1 cellular context compared by ENCODE assay signal in genomic region chr16:12261739-12262453, GRCh38.
TF ChIP-seq lines count a peak whose summit lies in the region.
"Not testable (repeated sequence)": the region's sequence is repeated elsewhere in the genome, so short reads cannot be mapped to it uniquely, and the experiment has no call there.

No MANE protein-coding gene starts in this region.

TF ChIP-seq in HepG2, 621 proteins besides CTCF, POLR2A, EP300 and RAD21 (continued from another document and continues in another):
- TF ChIP-seq BHLHE40 (IDR thresholded peaks at IDR 0.05; ENCODE audit: low read length) (peak; percentile 82), ZNF780A (CRISPR knock-in tag; IDR thresholded peaks at IDR 0.05) (0 out of 2 replicates have a peak, but pooled peaks have one; percentile 3), MXI1 (IDR thresholded peaks at IDR 0.05; ENCODE audit: borderline replicate concordance, low read depth, low read length) (peak; percentile 66; the same call in 1 of the 3 replicates), FOXK2 (IDR thresholded peaks at IDR 0.05) (peak; percentile 10; the same call in 1 of the 2 replicates), ZMYM3 (CRISPR knock-in tag; IDR thresholded peaks at IDR 0.05) (peak; percentile 58), ZBTB20 (CRISPR knock-in tag; IDR thresholded peaks at IDR 0.05; ENCODE audit: borderline replicate concordance, low read depth) (peak; percentile 73), HDAC1 (CRISPR knock-in tag; IDR thresholded peaks at IDR 0.05) (0 out of 2 replicates have a peak, but pooled peaks have one; percentile 23), STAT6 (CRISPR knock-in tag; IDR thresholded peaks at IDR 0.05; ENCODE audit: borderline replicate concordance) (0 out of 2 replicates have a peak, but pooled peaks have one; percentile 41), ZNF451 (CRISPR knock-in tag; IDR thresholded peaks at IDR 0.05) (peak; percentile 74), ZZZ3 (CRISPR knock-in tag; IDR thresholded peaks at IDR 0.05; ENCODE audit: borderline replicate concordance) (0 out of 2 replicates have a peak, but pooled peaks have one; percentile 1), GMEB1 (CRISPR knock-in tag; IDR thresholded peaks at IDR 0.05; ENCODE audit: borderline replicate concordance) (peak; percentile 20; the same call in 1 of the 2 replicates), ASH2L (IDR thresholded peaks at IDR 0.05; ENCODE audit: insufficient read length, low read depth, low read length) (peak; percentile 71), ZXDC (CRISPR knock-in tag; IDR thresholded peaks at IDR 0.05) (peak; percentile 46; the same call in 1 of the 2 replicates), ZSCAN21 (CRISPR knock-in tag; IDR thresholded peaks at IDR 0.05; ENCODE audit: borderline replicate concordance) (peak; percentile 98), GATAD1 (CRISPR knock-in tag; IDR thresholded peaks at IDR 0.05) (0 out of 2 replicates have a peak, but pooled peaks have one; percentile 5), DNMT1 (CRISPR knock-in tag; IDR thresholded peaks at IDR 0.05) (0 out of 2 replicates have a peak, but pooled peaks have one; percentile 4), ZNF280D (CRISPR knock-in tag; IDR thresholded peaks at IDR 0.05) (peak; percentile 97), HES4 (CRISPR knock-in tag; IDR thresholded peaks at IDR 0.05; ENCODE audit: borderline replicate concordance) (peak; percentile 43; the same call in 1 of the 2 replicates), ZMYM2 (CRISPR knock-in tag; IDR thresholded peaks at IDR 0.05) (peak; percentile 95), NONO (CRISPR knock-in tag; conservative IDR thresholded peaks at IDR 0.05) (peak; percentile 37; the same call in 1 of the 2 replicates), DMAP1 (CRISPR knock-in tag; IDR thresholded peaks at IDR 0.05) (peak; percentile 27; the same call in 1 of the 2 replicates), PITX1 (CRISPR knock-in tag; IDR thresholded peaks at IDR 0.05) (0 out of 2 replicates have a peak, but pooled peaks have one; percentile 32), NFATC3 (CRISPR knock-in tag; IDR thresholded peaks at IDR 0.05) (0 out of 2 replicates have a peak, but pooled peaks have one; percentile 59), NR2F2 (IDR thresholded peaks at IDR 0.05; ENCODE audit: borderline replicate concordance, low read depth) (0 out of 2 replicates have a peak, but pooled peaks have one; percentile 22), ZMYM4 (CRISPR knock-in tag; IDR thresholded peaks at IDR 0.05) (0 out of 2 replicates have a peak, but pooled peaks have one; percentile 5), HNF1A (CRISPR knock-in tag; IDR thresholded peaks at IDR 0.05; ENCODE audit: borderline replicate concordance) (0 out of 2 replicates have a peak, but pooled peaks have one; percentile 8)
- TF ChIP-seq, protein P1, sequence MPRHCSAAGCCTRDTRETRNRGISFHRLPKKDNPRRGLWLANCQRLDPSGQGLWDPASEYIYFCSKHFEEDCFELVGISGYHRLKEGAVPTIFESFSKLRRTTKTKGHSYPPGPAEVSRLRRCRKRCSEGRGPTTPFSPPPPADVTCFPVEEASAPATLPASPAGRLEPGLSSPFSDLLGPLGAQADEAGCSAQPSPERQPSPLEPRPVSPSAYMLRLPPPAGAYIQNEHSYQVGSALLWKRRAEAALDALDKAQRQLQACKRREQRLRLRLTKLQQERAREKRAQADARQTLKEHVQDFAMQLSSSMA (CRISPR knock-in tag; IDR thresholded peaks at IDR 0.05): peak; percentile 52; the same call in 1 of the 2 replicates
- TF ChIP-seq, protein P2, sequence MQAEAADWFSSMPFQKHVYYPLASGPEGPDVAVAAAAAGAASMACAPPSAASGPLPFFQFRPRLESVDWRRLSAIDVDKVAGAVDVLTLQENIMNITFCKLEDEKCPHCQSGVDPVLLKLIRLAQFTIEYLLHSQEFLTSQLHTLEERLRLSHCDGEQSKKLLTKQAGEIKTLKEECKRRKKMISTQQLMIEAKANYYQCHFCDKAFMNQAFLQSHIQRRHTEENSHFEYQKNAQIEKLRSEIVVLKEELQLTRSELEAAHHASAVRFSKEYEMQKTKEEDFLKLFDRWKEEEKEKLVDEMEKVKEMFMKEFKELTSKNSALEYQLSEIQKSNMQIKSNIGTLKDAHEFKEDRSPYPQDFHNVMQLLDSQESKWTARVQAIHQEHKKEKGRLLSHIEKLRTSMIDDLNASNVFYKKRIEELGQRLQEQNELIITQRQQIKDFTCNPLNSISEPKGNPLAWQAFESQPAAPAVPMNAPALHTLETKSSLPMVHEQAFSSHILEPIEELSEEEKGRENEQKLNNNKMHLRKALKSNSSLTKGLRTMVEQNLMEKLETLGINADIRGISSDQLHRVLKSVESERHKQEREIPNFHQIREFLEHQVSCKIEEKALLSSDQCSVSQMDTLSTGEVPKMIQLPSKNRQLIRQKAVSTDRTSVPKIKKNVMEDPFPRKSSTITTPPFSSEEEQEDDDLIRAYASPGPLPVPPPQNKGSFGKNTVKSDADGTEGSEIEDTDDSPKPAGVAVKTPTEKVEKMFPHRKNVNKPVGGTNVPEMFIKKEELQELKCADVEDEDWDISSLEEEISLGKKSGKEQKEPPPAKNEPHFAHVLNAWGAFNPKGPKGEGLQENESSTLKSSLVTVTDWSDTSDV (CRISPR knock-in tag; IDR thresholded peaks at IDR 0.05): peak; percentile 85; the same call in 1 of the 2 replicates
- not testable (repeated sequence) for TF ChIP-seq NONO (IDR thresholded peaks at IDR 0.05); HNF1A (IDR thresholded peaks at IDR 0.05; ENCODE audit: low read depth)
- TF ChIP-seq, protein P3, sequence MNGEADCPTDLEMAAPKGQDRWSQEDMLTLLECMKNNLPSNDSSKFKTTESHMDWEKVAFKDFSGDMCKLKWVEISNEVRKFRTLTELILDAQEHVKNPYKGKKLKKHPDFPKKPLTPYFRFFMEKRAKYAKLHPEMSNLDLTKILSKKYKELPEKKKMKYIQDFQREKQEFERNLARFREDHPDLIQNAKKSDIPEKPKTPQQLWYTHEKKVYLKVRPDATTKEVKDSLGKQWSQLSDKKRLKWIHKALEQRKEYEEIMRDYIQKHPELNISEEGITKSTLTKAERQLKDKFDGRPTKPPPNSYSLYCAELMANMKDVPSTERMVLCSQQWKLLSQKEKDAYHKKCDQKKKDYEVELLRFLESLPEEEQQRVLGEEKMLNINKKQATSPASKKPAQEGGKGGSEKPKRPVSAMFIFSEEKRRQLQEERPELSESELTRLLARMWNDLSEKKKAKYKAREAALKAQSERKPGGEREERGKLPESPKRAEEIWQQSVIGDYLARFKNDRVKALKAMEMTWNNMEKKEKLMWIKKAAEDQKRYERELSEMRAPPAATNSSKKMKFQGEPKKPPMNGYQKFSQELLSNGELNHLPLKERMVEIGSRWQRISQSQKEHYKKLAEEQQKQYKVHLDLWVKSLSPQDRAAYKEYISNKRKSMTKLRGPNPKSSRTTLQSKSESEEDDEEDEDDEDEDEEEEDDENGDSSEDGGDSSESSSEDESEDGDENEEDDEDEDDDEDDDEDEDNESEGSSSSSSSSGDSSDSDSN (CRISPR knock-in tag; IDR thresholded peaks at IDR 0.05): peak; percentile 30; the same call in 1 of the 2 replicates
- TF ChIP-seq, protein P4, sequence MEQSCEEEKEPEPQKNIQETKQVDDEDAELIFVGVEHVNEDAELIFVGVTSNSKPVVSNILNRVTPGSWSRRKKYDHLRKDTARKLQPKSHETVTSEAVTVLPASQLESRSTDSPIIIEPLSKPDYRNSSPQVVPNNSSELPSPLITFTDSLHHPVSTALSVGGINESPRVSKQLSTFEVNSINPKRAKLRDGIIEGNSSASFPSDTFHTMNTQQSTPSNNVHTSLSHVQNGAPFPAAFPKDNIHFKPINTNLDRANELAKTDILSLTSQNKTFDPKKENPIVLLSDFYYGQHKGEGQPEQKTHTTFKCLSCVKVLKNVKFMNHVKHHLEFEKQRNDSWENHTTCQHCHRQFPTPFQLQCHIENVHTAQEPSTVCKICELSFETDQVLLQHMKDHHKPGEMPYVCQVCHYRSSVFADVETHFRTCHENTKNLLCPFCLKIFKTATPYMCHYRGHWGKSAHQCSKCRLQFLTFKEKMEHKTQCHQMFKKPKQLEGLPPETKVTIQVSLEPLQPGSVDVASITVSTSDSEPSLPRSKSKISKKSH (CRISPR knock-in tag; IDR thresholded peaks at IDR 0.05; ENCODE audit: borderline replicate concordance): peak; percentile 76; the same call in 1 of the 2 replicates
